12 cellular contexts compared by ENCODE assay signal in the genomic region with DNA sequence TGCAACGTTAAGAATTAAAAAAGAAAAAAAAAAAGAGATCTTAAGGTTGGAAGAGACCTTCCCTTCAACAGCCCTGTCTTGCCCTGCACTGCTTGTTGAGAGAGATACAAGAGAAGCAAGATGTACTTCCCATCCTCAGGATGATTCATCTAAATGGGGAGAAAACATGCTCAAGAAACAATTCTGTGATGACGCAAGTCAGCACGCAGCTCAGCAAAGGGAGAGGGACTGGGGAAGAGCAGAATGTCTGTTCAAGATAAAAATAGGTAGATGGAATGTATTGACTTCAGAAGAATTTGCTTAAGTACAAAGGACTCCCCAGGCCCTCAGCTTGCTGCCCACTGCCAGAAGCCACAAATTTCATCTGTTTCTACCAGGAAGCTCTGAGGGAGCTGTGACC.
DNase-seq lines count a peak whose midpoint lies in the region; ATAC-seq lines count a peak whose summit lies in the region.
"Had no signal": no experiment of that assay in that cellular context is flagged by ENCODE, and none has a peak within 500 bp of the region (broad histone marks: within the 10 kb centered on the region; RNA-seq: fewer than 3 reads in every experiment).

No MANE protein-coding gene starts in this region.

- no peaks in the 10 kb centered on the region for H3K36me3 ChIP-seq in mesenchymal stem cell (ENCODE audit: control insufficient read depth in 1 of 2, insufficient read depth in 2 of 2, low read depth in 1 of 2, low read length in 2 of 2)
- H3K36me3 ChIP-seq: BLaER1 had no signal

- H3K9ac ChIP-seq in mesenchymal stem cell (ENCODE audit: low read length), result no peak overlapping the region
- H3K9ac ChIP-seq: BLaER1 had no signal

- no peak overlapping the region for H3K27ac ChIP-seq in mesenchymal stem cell (ENCODE audit: low read length, poor library complexity, severe bottlenecking)
- H3K27ac ChIP-seq: BLaER1 had no signal

- H3K79me1 ChIP-seq in mesenchymal stem cell (replicated peaks; ENCODE audit: low read length, poor library complexity, severe bottlenecking), result no peaks in the 10 kb centered on the region

- no peak overlapping the region for H3K18ac ChIP-seq in mesenchymal stem cell (ENCODE audit: low read depth in 1 of 2, low read length in 2 of 2)

- H3K14ac ChIP-seq in mesenchymal stem cell (ENCODE audit: low read length in 2 of 2), result no peak overlapping the region

- no peak overlapping the region for H4K8ac ChIP-seq in mesenchymal stem cell (ENCODE audit: low read length)

- no peak overlapping the region for H2AK5ac ChIP-seq in mesenchymal stem cell (ENCODE audit: low read length, severe bottlenecking)

- no peak overlapping the region for H3K4me3 ChIP-seq in mesenchymal stem cell (ENCODE audit: insufficient read depth in 1 of 2, low read depth in 1 of 2, low read length in 2 of 2)
- H3K4me3 ChIP-seq: BLaER1 had no signal

- H3K9me3 ChIP-seq in mesenchymal stem cell (ENCODE audit: control insufficient read depth, low read length), result no peaks in the 10 kb centered on the region

- no peak overlapping the region for H3K23ac ChIP-seq in mesenchymal stem cell (ENCODE audit: low read length in 2 of 2)

- no peak overlapping the region for H3K4ac ChIP-seq in mesenchymal stem cell (ENCODE audit: low read depth in 1 of 2, low read length in 2 of 2)

- no peak overlapping the region for H4K91ac ChIP-seq in mesenchymal stem cell (ENCODE audit: low read length)

- no peak overlapping the region for H2BK15ac ChIP-seq in mesenchymal stem cell (ENCODE audit: low read depth, poor library complexity, severe bottlenecking)

- no peak overlapping the region for H2AFZ ChIP-seq in mesenchymal stem cell (ENCODE audit: low read depth, low read length)

- no peaks in the 10 kb centered on the region for H3K4me1 ChIP-seq in mesenchymal stem cell (ENCODE audit: control insufficient read depth, insufficient read depth, low read depth, low read length)

- H2BK5ac ChIP-seq in mesenchymal stem cell (ENCODE audit: low read depth, low read length, poor library complexity, severe bottlenecking), result no peak overlapping the region

- H2BK12ac ChIP-seq in mesenchymal stem cell (ENCODE audit: low read length in 2 of 2), result no peak overlapping the region

- H2BK120ac ChIP-seq in mesenchymal stem cell (ENCODE audit: low read depth, low read length), result no peak overlapping the region

- peak; percentile 70 for DNase-seq in AG08395 (ENCODE audit: low spot score)
- peak; percentile 47 for DNase-seq in M059J (ENCODE audit: low read depth)
- DNase-seq in astrocyte of the hippocampus (ENCODE audit: low read depth, low spot score), result peak; percentile 5
- DNase-seq in mesenchymal stem cell, result peak; percentile 89
- DNase-seq in NCI-H2081 (lab: John Stamatoyannopoulos, UW), result no peak
- DNase-seq in stimulated activated CD4-positive, alpha-beta T cell treated with anti-CD3 and anti-CD28 coated beads, Interleukin-2, amount 100 ng/mL, for 24 hours, result no peak
- DNase-seq in central memory CD4-positive, alpha-beta T cell, result no peak
- DNase-seq in Right ventricle myocardium inferior (ENCODE audit: missing footprints), result no peak
- DNase-seq: Karpas-422, NCI-H446 treated with DMSO at 0.1 percent for 48 hours, SHP77 had no signal

- intact Hi-C loops in Right ventricle myocardium inferior (cut with DNase I), result no loop called here

- H3K27me3 ChIP-seq in mesenchymal stem cell (ENCODE audit: control insufficient read depth in 1 of 2, insufficient read depth in 1 of 2, low read length in 2 of 2), result no peaks in the 10 kb centered on the region
- H3K27me3 ChIP-seq: BLaER1 had no signal

- no peak for ATAC-seq in Right ventricle myocardium inferior

- WGBS in mesenchymal stem cell, result 22% methylated on average over 3 of the region's 3 CpGs

- no peak overlapping the region for H3K4me2 ChIP-seq in mesenchymal stem cell (ENCODE audit: low read length, poor library complexity, severe bottlenecking)
- H3K4me2 ChIP-seq: BLaER1 had no signal

Comparison
In these comparisons a context has a peak if more than half of its experiments do, and no peak if none do; other contexts are left out.
1. DNase-seq: peak in AG08395 (single experiment), M059J (single experiment), astrocyte of the hippocampus (single experiment) and mesenchymal stem cell (single experiment); none in NCI-H2081 (0 of 2), stimulated activated CD4-positive, alpha-beta T cell treated with anti-CD3 and anti-CD28 coated beads, Interleukin-2, amount 100 ng/mL, for 24 hours (0 of 2), central memory CD4-positive, alpha-beta T cell (single experiment) and Right ventricle myocardium inferior (single experiment).